Comparison of ENCODE assay signal across 1 cellular context in genomic region chr5:154395407-154396106, GRCh38.
TF ChIP-seq lines count a peak whose summit lies in the region.

No MANE protein-coding gene starts in this region.

TF ChIP-seq in GM23338, 12 proteins besides CTCF, POLR2A, EP300 and RAD21 (continued from another document):
- TF ChIP-seq ETS1 (IDR thresholded peaks at IDR 0.05) (no peak), JUNB (IDR thresholded peaks at IDR 0.05; ENCODE audit: unreplicated experiment) (no peak), ZNF114 (CRISPR knock-in tag; IDR thresholded peaks at IDR 0.05) (no peak), REST (IDR thresholded peaks at IDR 0.05; ENCODE audit: unreplicated experiment) (no peak)
